Comparison of ENCODE assay signal across 31 cellular contexts in the genomic region with DNA sequence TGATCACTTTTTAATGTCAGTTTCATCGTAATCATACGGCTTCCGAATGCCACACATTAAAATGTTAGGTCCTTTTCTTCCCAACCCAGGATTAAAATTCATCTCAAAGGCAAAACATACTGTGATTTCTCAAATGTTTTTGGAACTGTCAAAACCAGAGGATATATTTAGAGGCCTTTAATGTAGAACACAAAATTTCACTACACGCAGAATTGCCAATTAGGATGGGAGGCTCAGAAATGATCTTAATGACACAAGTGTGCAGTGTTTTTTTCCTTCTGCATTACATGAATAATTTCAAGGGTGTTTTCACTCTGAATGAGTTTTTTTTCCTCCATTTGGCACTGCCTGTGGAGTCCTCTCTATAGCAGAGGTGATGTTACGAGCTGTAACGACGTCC.
"Had no signal": no experiment of that assay in that cellular context is flagged by ENCODE, and none has a peak within 500 bp of the region (broad histone marks: within the 10 kb centered on the region; RNA-seq: fewer than 3 reads in every experiment).

No MANE protein-coding gene starts in this region.

- H3K9me3 Mint-ChIP-seq: activated CD4-positive, alpha-beta memory T cell treated with anti-CD3 and anti-CD28 coated beads for 36 hours had no signal

- H3K27ac Mint-ChIP-seq: activated CD4-positive, alpha-beta memory T cell treated with anti-CD3 and anti-CD28 coated beads for 36 hours; activated CD4-positive, alpha-beta T cell treated with anti-CD3 and anti-CD28 coated beads for 36 hours; activated CD4-positive, alpha-beta T cell treated with anti-CD3 and anti-CD28 coated beads, Interleukin-2, amount 10 ng/mL, durations not matched to agents 24 days and 14 days; activated CD8-positive, alpha-beta memory T cell treated with anti-CD3 and anti-CD28 coated beads, Interleukin-2, amount 10 ng/mL, durations not matched to agents 7 days and 5 days; activated CD8-positive, alpha-beta T cell treated with anti-CD3 and anti-CD28 coated beads, Interleukin-2, amount 10 ng/mL, durations not matched to agents 7 days and 5 days; activated naive CD4-positive, alpha-beta T cell treated with anti-CD3 and anti-CD28 coated beads for 36 hours; activated naive CD4-positive, alpha-beta T cell treated with anti-CD3 and anti-CD28 coated beads, Interleukin-2, amount 50 U/mL, for 24 hours; activated naive CD8-positive, alpha-beta T cell treated with anti-CD3 and anti-CD28 coated beads for 36 hours; activated naive CD8-positive, alpha-beta T cell treated with anti-CD3 and anti-CD28 coated beads, Interleukin-2, amount 50 U/mL, for 24 hours; activated T-helper 1 cell treated with anti-CD3 and anti-CD28 coated beads, Interleukin-12 subunit alpha, Interleukin-12 subunit beta, Interleukin-2, Interleukin-4 antibody, amounts not matched to agents 30 ng/mL and 10 ng/mL and 1 ng/mL, durations not matched to agents 14 hours and 24 hours and 36 hours; activated T-helper 2 cell treated with anti-CD3 and anti-CD28 coated beads, Interferon-gamma antibody, Interleukin-2, Interleukin-4, amounts not matched to agents 10 μg/mL and 5 μg/mL and 100 μg/mL, durations not matched to agents 14 hours and 24 hours and 36 hours; effector memory CD8-positive, alpha-beta T cell had no signal

- DNase-seq: activated CD4-positive, alpha-beta memory T cell treated with anti-CD3 and anti-CD28 coated beads for 36 hours; activated CD4-positive, alpha-beta T cell treated with anti-CD3 and anti-CD28 coated beads for 36 hours; activated CD4-positive, alpha-beta T cell treated with anti-CD3 and anti-CD28 coated beads, Interleukin-2, amount 10 ng/mL, durations not matched to agents 24 days and 14 days; activated CD4-positive, CD25-positive, alpha-beta regulatory T cell; activated CD4-positive, CD25-positive, alpha-beta regulatory T cell treated with anti-CD3 and anti-CD28 coated beads, Interleukin-2, amount 50 U/mL, for 72 hours; activated CD8-positive, alpha-beta memory T cell treated with anti-CD3 and anti-CD28 coated beads, Interleukin-2, amount 10 ng/mL, durations not matched to agents 7 days and 5 days; activated CD8-positive, alpha-beta memory T cell treated with anti-CD3 and anti-CD28 coated beads, Interleukin-2, amount 50 U/mL, for 4 hours; activated CD8-positive, alpha-beta T cell treated with anti-CD3 and anti-CD28 coated beads, Interleukin-2, amount 10 ng/mL, durations not matched to agents 7 days and 5 days; activated effector memory CD4-positive, alpha-beta T cell treated with anti-CD3 and anti-CD28 coated beads, Interleukin-2, amount 50 U/mL, for 16 hours; activated naive CD4-positive, alpha-beta T cell treated with anti-CD3 and anti-CD28 coated beads for 36 hours; activated naive CD8-positive, alpha-beta T cell treated with anti-CD3 and anti-CD28 coated beads for 36 hours; activated naive CD8-positive, alpha-beta T cell treated with anti-CD3 and anti-CD28 coated beads, Interleukin-2, amount 50 U/mL, for 24 hours; activated T-cell treated with anti-CD3 and anti-CD28 coated beads, Interleukin-2, amount 50 U/mL, for 1 hour; activated T-cell treated with anti-CD3 and anti-CD28 coated beads, Interleukin-2, amount 50 U/mL, for 48 hours; adrenal gland; amygdala; aorta; body of pancreas; cortex of kidney; dermis blood vessel endothelial cell; effector CD4-positive, alpha-beta T cell; effector memory CD8-positive, alpha-beta T cell; erythroblast; foreskin keratinocyte; gastrocnemius medialis; glutamatergic neuron; T-helper 2 cell had no signal

- H3K4me1 Mint-ChIP-seq: activated CD4-positive, alpha-beta T cell treated with anti-CD3 and anti-CD28 coated beads for 36 hours; activated CD4-positive, alpha-beta T cell treated with anti-CD3 and anti-CD28 coated beads, Interleukin-2, amount 10 ng/mL, durations not matched to agents 24 days and 14 days; activated CD8-positive, alpha-beta memory T cell treated with anti-CD3 and anti-CD28 coated beads, Interleukin-2, amount 10 ng/mL, durations not matched to agents 7 days and 5 days; activated naive CD4-positive, alpha-beta T cell treated with anti-CD3 and anti-CD28 coated beads, Interleukin-2, amount 50 U/mL, for 24 hours; activated naive CD8-positive, alpha-beta T cell treated with anti-CD3 and anti-CD28 coated beads for 36 hours; activated naive CD8-positive, alpha-beta T cell treated with anti-CD3 and anti-CD28 coated beads, Interleukin-2, amount 50 U/mL, for 24 hours; central memory CD8-positive, alpha-beta T cell had no signal

- H3K36me3 Mint-ChIP-seq: activated CD4-positive, alpha-beta memory T cell treated with anti-CD3 and anti-CD28 coated beads for 36 hours; activated CD8-positive, alpha-beta memory T cell treated with anti-CD3 and anti-CD28 coated beads, Interleukin-2, amount 10 ng/mL, durations not matched to agents 7 days and 5 days; activated naive CD8-positive, alpha-beta T cell treated with anti-CD3 and anti-CD28 coated beads for 36 hours had no signal

- H3K4me3 Mint-ChIP-seq: activated CD4-positive, alpha-beta memory T cell treated with anti-CD3 and anti-CD28 coated beads for 36 hours; activated CD4-positive, alpha-beta T cell treated with anti-CD3 and anti-CD28 coated beads for 36 hours; activated CD4-positive, alpha-beta T cell treated with anti-CD3 and anti-CD28 coated beads, Interleukin-2, amount 10 ng/mL, durations not matched to agents 24 days and 14 days; activated CD8-positive, alpha-beta memory T cell treated with anti-CD3 and anti-CD28 coated beads, Interleukin-2, amount 10 ng/mL, durations not matched to agents 7 days and 5 days; activated CD8-positive, alpha-beta T cell treated with anti-CD3 and anti-CD28 coated beads, Interleukin-2, amount 10 ng/mL, durations not matched to agents 7 days and 5 days; activated naive CD4-positive, alpha-beta T cell treated with anti-CD3 and anti-CD28 coated beads for 36 hours; activated naive CD4-positive, alpha-beta T cell treated with anti-CD3 and anti-CD28 coated beads, Interleukin-2, amount 50 U/mL, for 24 hours; activated naive CD8-positive, alpha-beta T cell treated with anti-CD3 and anti-CD28 coated beads for 36 hours; activated naive CD8-positive, alpha-beta T cell treated with anti-CD3 and anti-CD28 coated beads, Interleukin-2, amount 50 U/mL, for 24 hours; activated T-helper 1 cell treated with anti-CD3 and anti-CD28 coated beads, Interleukin-12 subunit alpha, Interleukin-12 subunit beta, Interleukin-2, Interleukin-4 antibody, amounts not matched to agents 30 ng/mL and 10 ng/mL and 1 ng/mL, durations not matched to agents 14 hours and 24 hours and 36 hours; central memory CD8-positive, alpha-beta T cell; effector memory CD8-positive, alpha-beta T cell had no signal

- ATAC-seq: activated CD4-positive, alpha-beta T cell treated with anti-CD3 and anti-CD28 coated beads for 36 hours; activated CD8-positive, alpha-beta memory T cell treated with anti-CD3 and anti-CD28 coated beads, Interleukin-2, amount 10 ng/mL, durations not matched to agents 7 days and 5 days; activated CD8-positive, alpha-beta T cell treated with anti-CD3 and anti-CD28 coated beads, Interleukin-2, amount 10 ng/mL, durations not matched to agents 7 days and 5 days; activated naive CD8-positive, alpha-beta T cell treated with anti-CD3 and anti-CD28 coated beads, Interleukin-2, amount 50 U/mL, for 24 hours; body of pancreas; effector memory CD8-positive, alpha-beta T cell; foreskin keratinocyte; gastrocnemius medialis had no signal

- H3K27me3 Mint-ChIP-seq: activated CD4-positive, alpha-beta memory T cell treated with anti-CD3 and anti-CD28 coated beads for 36 hours; activated CD4-positive, alpha-beta T cell treated with anti-CD3 and anti-CD28 coated beads for 36 hours; activated CD4-positive, alpha-beta T cell treated with anti-CD3 and anti-CD28 coated beads, Interleukin-2, amount 10 ng/mL, durations not matched to agents 24 days and 14 days; activated CD8-positive, alpha-beta memory T cell treated with anti-CD3 and anti-CD28 coated beads, Interleukin-2, amount 10 ng/mL, durations not matched to agents 7 days and 5 days; activated naive CD8-positive, alpha-beta T cell treated with anti-CD3 and anti-CD28 coated beads for 36 hours; activated naive CD8-positive, alpha-beta T cell treated with anti-CD3 and anti-CD28 coated beads, Interleukin-2, amount 50 U/mL, for 24 hours; central memory CD8-positive, alpha-beta T cell; effector memory CD8-positive, alpha-beta T cell had no signal
